In the genomic region with DNA sequence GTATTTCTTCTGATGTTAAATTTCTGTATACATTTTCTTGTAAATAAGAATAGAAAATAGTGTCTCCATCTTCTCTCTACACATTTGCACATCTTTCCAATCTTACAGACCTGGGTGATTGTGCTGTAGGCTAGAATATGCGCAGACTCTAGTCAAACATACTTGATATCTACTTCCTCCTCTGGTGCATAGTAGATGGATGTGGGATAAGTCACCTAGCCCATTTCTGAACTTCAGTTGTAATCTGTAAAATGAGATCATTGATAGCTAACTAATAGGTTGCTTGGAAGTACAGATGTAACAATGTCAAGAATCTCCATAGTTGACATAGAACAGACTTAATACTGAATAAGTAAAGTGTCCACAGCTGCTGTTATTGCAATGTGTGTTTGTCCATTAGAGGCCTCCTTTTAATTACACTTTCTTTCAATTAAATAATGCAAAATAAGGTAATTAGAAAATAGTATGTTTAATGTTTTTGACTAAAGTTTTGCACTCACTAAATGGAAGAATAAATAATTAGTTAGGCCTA, we compare ENCODE assay signal across 28 cellular contexts.
"Had no signal": no experiment of that assay in that cellular context is flagged by ENCODE, and none has a peak within 500 bp of the region (broad histone marks: within the 10 kb centered on the region; RNA-seq: fewer than 3 reads in every experiment).

No MANE protein-coding gene starts in this region.

- ATAC-seq: activated CD4-positive, alpha-beta T cell treated with anti-CD3 and anti-CD28 coated beads for 36 hours; activated CD8-positive, alpha-beta memory T cell treated with anti-CD3 and anti-CD28 coated beads, Interleukin-2, amount 10 ng/mL, durations not matched to agents 7 days and 5 days; activated CD8-positive, alpha-beta T cell treated with anti-CD3 and anti-CD28 coated beads, Interleukin-2, amount 10 ng/mL, durations not matched to agents 7 days and 5 days; activated naive CD4-positive, alpha-beta T cell treated with anti-CD3 and anti-CD28 coated beads, Interleukin-2, amount 50 U/mL, for 72 hours; gastroesophageal sphincter had no signal

- H3K36me3 ChIP-seq: ascending aorta, breast epithelium, cardiac muscle cell, colonic mucosa, esophagus squamous epithelium, gastroesophageal sphincter had no signal

- DNase-seq: activated CD4-positive, alpha-beta memory T cell treated with anti-CD3 and anti-CD28 coated beads for 36 hours; activated CD4-positive, alpha-beta T cell treated with anti-CD3 and anti-CD28 coated beads for 36 hours; activated CD4-positive, alpha-beta T cell treated with anti-CD3 and anti-CD28 coated beads, Interleukin-2, amount 10 ng/mL, durations not matched to agents 24 days and 14 days; activated CD4-positive, CD25-positive, alpha-beta regulatory T cell; activated CD4-positive, CD25-positive, alpha-beta regulatory T cell treated with anti-CD3 and anti-CD28 coated beads, Interleukin-2, amount 50 U/mL, for 72 hours; activated CD8-positive, alpha-beta memory T cell treated with anti-CD3 and anti-CD28 coated beads, Interleukin-2, amount 10 ng/mL, durations not matched to agents 7 days and 5 days; activated CD8-positive, alpha-beta memory T cell treated with anti-CD3 and anti-CD28 coated beads, Interleukin-2, amount 50 U/mL, for 4 hours; activated CD8-positive, alpha-beta T cell treated with anti-CD3 and anti-CD28 coated beads, Interleukin-2, amount 10 ng/mL, durations not matched to agents 7 days and 5 days; activated effector memory CD4-positive, alpha-beta T cell treated with anti-CD3 and anti-CD28 coated beads, Interleukin-2, amount 50 U/mL, for 16 hours; activated naive CD4-positive, alpha-beta T cell treated with anti-CD3 and anti-CD28 coated beads, Interleukin-2, amount 10 ng/mL, durations not matched to agents 7 days and 5 days; activated naive CD8-positive, alpha-beta T cell treated with anti-CD3 and anti-CD28 coated beads, Interleukin-2, amount 10 ng/mL, durations not matched to agents 7 days and 5 days; activated T-cell treated with anti-CD3 and anti-CD28 coated beads, Interleukin-2, amount 50 U/mL, for 1 hour; activated T-cell treated with anti-CD3 and anti-CD28 coated beads, Interleukin-2, amount 50 U/mL, for 48 hours; central memory CD4-positive, alpha-beta T cell; cerebellar nuclear complex; colonic mucosa; effector CD8-positive, alpha-beta T cell; esophagus squamous epithelium; foreskin melanocyte; T-helper 2 cell had no signal

- H3K27me3 ChIP-seq: ascending aorta, breast epithelium, cardiac muscle cell, colonic mucosa, esophagus squamous epithelium, gastroesophageal sphincter had no signal

- H3K9me3 ChIP-seq: ascending aorta, breast epithelium, colonic mucosa, esophagus squamous epithelium, gastroesophageal sphincter had no signal

- H3K27ac ChIP-seq: ascending aorta, breast epithelium, cardiac muscle cell, colonic mucosa, epithelial cell of prostate, esophagus squamous epithelium, gastroesophageal sphincter had no signal

- H3K4me3 ChIP-seq: ascending aorta, breast epithelium, cardiac muscle cell, colonic mucosa, esophagus squamous epithelium, gastroesophageal sphincter had no signal

- H3K4me1 ChIP-seq: ascending aorta, breast epithelium, colonic mucosa, esophagus squamous epithelium, gastroesophageal sphincter had no signal

- FAIRE-seq: endometrium, endothelial cell of umbilical vein had no signal
